In the genomic region with DNA sequence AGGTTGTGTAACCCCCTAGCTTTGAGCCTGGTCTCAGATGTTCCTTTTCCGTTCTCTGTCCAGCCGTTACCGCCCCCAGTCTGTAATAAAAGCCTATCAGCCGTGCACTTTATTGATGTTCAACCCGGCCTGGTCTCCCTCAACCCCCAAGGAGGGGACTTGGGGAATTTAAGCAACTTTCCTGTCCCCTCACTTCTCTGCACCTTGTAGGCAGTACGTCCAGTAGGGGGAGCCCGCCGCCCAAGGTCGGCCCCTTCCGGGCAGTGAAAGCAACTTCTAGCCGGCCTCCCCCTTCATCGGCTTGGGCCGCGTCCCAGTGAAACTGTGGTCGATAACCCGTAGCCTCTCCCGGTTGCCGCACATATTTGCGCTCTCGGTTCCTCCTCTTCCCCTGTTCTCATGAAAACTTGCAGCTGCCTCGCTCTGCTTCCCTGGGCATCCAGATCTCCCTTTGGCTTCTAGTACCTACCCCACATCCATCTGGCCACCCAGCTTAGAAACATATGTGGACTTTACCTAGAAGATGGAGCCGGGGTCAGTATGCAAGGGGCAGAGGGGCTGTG, we compare ENCODE assay signal across 8 cellular contexts. TPM values are rescaled to one million over a fixed set of nuclear protein-coding genes. Genes with fewer than 3 reads are reported as not detected.
DNase-seq lines count a peak whose midpoint lies in the region; ATAC-seq and TF ChIP-seq lines count a peak whose summit lies in the region.

No MANE protein-coding gene starts in this region.

- no peaks in the 10 kb centered on the region for H3K36me3 ChIP-seq in kidney epithelial cell (ENCODE audit: control insufficient read depth, insufficient read depth, low read length)

- DNase-seq in ELR (ENCODE audit: low read depth) (peak; percentile 88), NCI-H2227 (lab: John Stamatoyannopoulos, UW; ENCODE audit: unreplicated experiment) (peak; percentile 88), kidney epithelial cell (ENCODE audit: low read depth) (no peak)
- peak; percentile 65 for DNase-seq in activated CD4-positive, CD25-positive, alpha-beta regulatory T cell treated with anti-CD3 and anti-CD28 coated beads, Interleukin-2, amount 50 U/mL, for 16 hours (ENCODE audit: low read depth, low spot score)
- peak; percentile 54 for DNase-seq in central memory CD4-positive, alpha-beta T cell
- DNase-seq in stimulated activated CD4-positive, alpha-beta T cell treated with anti-CD3 and anti-CD28 coated beads, Interleukin-12 subunit alpha, Interleukin-12 subunit beta, amount 100 ng/mL, for 48 hours (ENCODE audit: low read depth in 2 of 3, low spot score in 1 of 3): peak; percentile 60 to 81 (median 80)

- TF ChIP-seq CTCF in kidney epithelial cell (IDR thresholded peaks at IDR 0.05; ENCODE audit: insufficient read depth, low read length, poor library complexity, severe bottlenecking): peak; percentile 95

- H3K4me3 ChIP-seq in kidney epithelial cell (ENCODE audit: low read depth, low read length): peak overlapping the region; percentile 4

- ATAC-seq in HG03039 (IDR thresholded peaks at IDR 0.05; ENCODE audit: unreplicated experiment): peak; percentile 52
- ATAC-seq in HG02981 (IDR thresholded peaks at IDR 0.05; ENCODE audit: unreplicated experiment): no peak

- H3K27me3 ChIP-seq in kidney epithelial cell (ENCODE audit: control insufficient read depth, insufficient read depth, low read length): no peaks in the 10 kb centered on the region

RNA-seq across cellular contexts. Expression of gene PNPO, which starts 7.9 kb away (rescaled TPM):
- 39.7 and 43.5 TPM in 2 replicates for total RNA-seq in kidney epithelial cell

RNA-seq across cellular contexts. Expression of gene PRR15L, which starts 8.4 kb away (rescaled TPM):
- 0.27 and 0.92 TPM in 2 replicates for total RNA-seq in kidney epithelial cell

RNA-seq across cellular contexts. Expression of gene CDK5RAP3, which starts 21.6 kb away (rescaled TPM):
- 95.1 and 110 TPM in 2 replicates for total RNA-seq in kidney epithelial cell

RNA-seq across cellular contexts. Expression of gene SP2, which starts 53.2 kb away (rescaled TPM):
- total RNA-seq in kidney epithelial cell: 2.2 and 5.1 TPM in 2 replicates
